ENCODE assay signal across 1 cellular context in the genomic region with DNA sequence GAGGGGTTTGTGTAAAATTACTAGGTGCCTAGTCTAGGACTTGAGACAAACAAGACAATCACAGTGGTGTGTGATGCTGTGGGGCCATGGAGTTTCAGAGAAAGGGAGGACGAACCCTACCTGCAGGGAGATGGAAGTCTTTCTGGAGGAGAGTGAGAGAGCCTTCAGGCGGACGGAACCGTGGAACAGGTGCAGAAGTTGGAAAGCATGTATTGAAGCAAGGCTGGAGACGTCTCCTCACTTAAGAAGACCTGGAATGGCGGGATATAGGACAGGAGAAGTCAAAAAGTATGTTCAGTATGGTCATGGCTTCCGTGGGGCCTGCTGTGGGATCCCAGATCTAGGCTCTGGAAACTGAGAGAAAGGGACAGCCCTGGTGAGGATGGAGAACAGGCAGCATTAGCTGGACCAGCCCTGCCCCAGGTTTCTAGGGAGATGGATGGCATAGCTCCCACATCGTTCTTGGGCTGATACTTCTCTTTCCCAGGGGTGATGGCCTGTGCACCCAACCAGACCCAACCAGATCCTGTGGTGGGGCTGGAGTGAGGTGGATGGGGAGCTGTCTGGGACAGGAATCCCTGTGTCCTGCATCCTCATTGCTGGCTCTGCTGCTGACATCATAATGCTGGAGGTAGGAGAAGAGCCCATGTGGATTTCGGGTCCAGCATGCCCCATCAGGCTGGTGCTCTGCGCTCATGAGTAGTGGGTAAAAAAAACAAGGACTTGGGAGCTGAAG.
TF ChIP-seq lines count a peak whose summit lies in the region.

No MANE protein-coding gene starts in this region.

TF ChIP-seq in IMR-90, 13 proteins besides CTCF, POLR2A, EP300 and RAD21:
- TF ChIP-seq SMC3 (IDR thresholded peaks at IDR 0.05; ENCODE audit: low read depth, low read length): no peak
- TF ChIP-seq CHD1 (IDR thresholded peaks at IDR 0.05; ENCODE audit: low read depth, low read length): no peak
- TF ChIP-seq CEBPB (IDR thresholded peaks at IDR 0.05; ENCODE audit: low read depth, low read length): no peak
- TF ChIP-seq FOS (IDR thresholded peaks at IDR 0.05; ENCODE audit: low read depth, low read length): no peak
- TF ChIP-seq, protein P1, sequence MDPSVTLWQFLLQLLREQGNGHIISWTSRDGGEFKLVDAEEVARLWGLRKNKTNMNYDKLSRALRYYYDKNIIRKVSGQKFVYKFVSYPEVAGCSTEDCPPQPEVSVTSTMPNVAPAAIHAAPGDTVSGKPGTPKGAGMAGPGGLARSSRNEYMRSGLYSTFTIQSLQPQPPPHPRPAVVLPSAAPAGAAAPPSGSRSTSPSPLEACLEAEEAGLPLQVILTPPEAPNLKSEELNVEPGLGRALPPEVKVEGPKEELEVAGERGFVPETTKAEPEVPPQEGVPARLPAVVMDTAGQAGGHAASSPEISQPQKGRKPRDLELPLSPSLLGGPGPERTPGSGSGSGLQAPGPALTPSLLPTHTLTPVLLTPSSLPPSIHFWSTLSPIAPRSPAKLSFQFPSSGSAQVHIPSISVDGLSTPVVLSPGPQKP (IDR thresholded peaks at IDR 0.05; ENCODE audit: borderline replicate concordance, low read depth, low read length): no peak
- TF ChIP-seq MAFK (IDR thresholded peaks at IDR 0.05; ENCODE audit: low read depth, low read length): no peak
- no peak for TF ChIP-seq MXI1 (IDR thresholded peaks at IDR 0.05; ENCODE audit: borderline replicate concordance, low read depth, low read length)
- no peak for TF ChIP-seq RCOR1 (IDR thresholded peaks at IDR 0.05; ENCODE audit: insufficient replicate concordance, low read length)
- TF ChIP-seq, protein P2, sequence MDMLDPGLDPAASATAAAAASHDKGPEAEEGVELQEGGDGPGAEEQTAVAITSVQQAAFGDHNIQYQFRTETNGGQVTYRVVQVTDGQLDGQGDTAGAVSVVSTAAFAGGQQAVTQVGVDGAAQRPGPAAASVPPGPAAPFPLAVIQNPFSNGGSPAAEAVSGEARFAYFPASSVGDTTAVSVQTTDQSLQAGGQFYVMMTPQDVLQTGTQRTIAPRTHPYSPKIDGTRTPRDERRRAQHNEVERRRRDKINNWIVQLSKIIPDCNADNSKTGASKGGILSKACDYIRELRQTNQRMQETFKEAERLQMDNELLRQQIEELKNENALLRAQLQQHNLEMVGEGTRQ (IDR thresholded peaks at IDR 0.05; ENCODE audit: low read depth, low read length): no peak
- TF ChIP-seq NFE2L2 (IDR thresholded peaks at IDR 0.05; ENCODE audit: low read depth, low read length): no peak
- no peak for TF ChIP-seq MAZ (IDR thresholded peaks at IDR 0.05; ENCODE audit: borderline replicate concordance, low read depth, low read length)
- TF ChIP-seq RFX5 (IDR thresholded peaks at IDR 0.05; ENCODE audit: low read depth, low read length): no peak
- no peak for TF ChIP-seq BHLHE40 (IDR thresholded peaks at IDR 0.05; ENCODE audit: low read depth, low read length)
